In the genomic region with DNA sequence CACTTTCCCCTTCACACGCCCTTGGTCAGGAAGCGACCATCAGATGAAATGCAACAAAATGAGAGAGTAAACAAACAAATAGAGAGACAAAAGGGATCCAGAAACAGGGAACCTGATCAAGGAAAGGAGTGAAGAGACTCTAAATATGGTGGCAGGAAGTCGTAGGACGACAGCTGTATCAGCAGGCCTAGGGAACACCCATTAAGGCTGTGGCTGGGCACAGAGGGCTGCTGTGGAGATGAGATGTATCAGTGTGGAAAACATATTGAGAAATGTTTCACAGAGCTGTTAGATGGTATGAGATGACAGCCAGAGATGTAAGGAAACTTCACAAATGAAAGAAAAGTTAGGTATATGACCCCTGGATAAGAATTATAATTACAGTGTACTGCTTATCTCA, we compare ENCODE assay signal across 15 cellular contexts.
DNase-seq lines count a peak whose midpoint lies in the region; ATAC-seq lines count a peak whose summit lies in the region.
"Had no signal": no experiment of that assay in that cellular context is flagged by ENCODE, and none has a peak within 500 bp of the region (broad histone marks: within the 10 kb centered on the region; RNA-seq: fewer than 3 reads in every experiment).

No MANE protein-coding gene starts in this region.

- no peak overlapping the region for H3K18ac ChIP-seq in mesenchymal stem cell (ENCODE audit: low read depth in 1 of 2, low read length in 2 of 2)

- H4K91ac ChIP-seq in mesenchymal stem cell (ENCODE audit: low read length): no peak overlapping the region

- H3K9me3 Mint-ChIP-seq in activated T-cell treated with anti-CD3 and anti-CD28 coated beads, Interleukin-2, amount 50 U/mL, for 72 hours: no peaks in the 10 kb centered on the region
- peaks cover 3% of the 10 kb centered on the region for H3K9me3 Mint-ChIP-seq in activated T-helper 17 cell treated with anti-CD3 and anti-CD28 coated beads, Interleukin-2, amount 50 U/mL, for 72 hours
- H3K9me3 Mint-ChIP-seq in stimulated activated naive CD8-positive, alpha-beta T cell treated with anti-CD3 and anti-CD28 coated beads, Interleukin-15, amount 100 ng/mL, for 72 hours: no peaks in the 10 kb centered on the region
- H3K9me3 Mint-ChIP-seq: CD8-positive, alpha-beta memory T cell had no signal

- peak overlapping the region in 1 of 2 donors; percentile 19 for H3K4me3 Mint-ChIP-seq in activated T-cell treated with anti-CD3 and anti-CD28 coated beads, Interleukin-2, amount 50 U/mL, for 72 hours
- H3K4me3 Mint-ChIP-seq in activated T-helper 17 cell treated with anti-CD3 and anti-CD28 coated beads, Interleukin-2, amount 50 U/mL, for 72 hours: peak overlapping the region; percentile 14
- peak overlapping the region in 1 of 2 donors; percentile 11 for H3K4me3 Mint-ChIP-seq in stimulated activated naive CD8-positive, alpha-beta T cell treated with anti-CD3 and anti-CD28 coated beads, Interleukin-15, amount 100 ng/mL, for 72 hours
- H3K4me3 Mint-ChIP-seq: CD8-positive, alpha-beta memory T cell had no signal

- WGBS in mesenchymal stem cell: 95% methylated on average over 4 of the region's 4 CpGs

- no peak overlapping the region for H3K14ac ChIP-seq in mesenchymal stem cell (ENCODE audit: low read length in 2 of 2)

- H3K9ac ChIP-seq in mesenchymal stem cell (ENCODE audit: low read length): no peak overlapping the region

- peak overlapping the region; percentile 26 for H3K27ac ChIP-seq in mesenchymal stem cell (ENCODE audit: low read length, poor library complexity, severe bottlenecking)
- H3K27ac ChIP-seq: Peyer's patch had no signal

- H2BK120ac ChIP-seq in mesenchymal stem cell (ENCODE audit: low read depth, low read length): no peak overlapping the region

- no peak overlapping the region for H4K8ac ChIP-seq in mesenchymal stem cell (ENCODE audit: low read length)

- H3K4me3 ChIP-seq in mesenchymal stem cell (ENCODE audit: insufficient read depth in 1 of 2, low read depth in 1 of 2, low read length in 2 of 2): no peak overlapping the region
- H3K4me3 ChIP-seq: Peyer's patch had no signal

- H2AK5ac ChIP-seq in mesenchymal stem cell (ENCODE audit: low read length, severe bottlenecking): peak overlapping the region; percentile 5

- no peaks in the 10 kb centered on the region for H3K27me3 ChIP-seq in mesenchymal stem cell (ENCODE audit: control insufficient read depth in 1 of 2, insufficient read depth in 1 of 2, low read length in 2 of 2)
- H3K27me3 ChIP-seq: BE2C, Peyer's patch had no signal

- no peak for DNase-seq in activated T-cell treated with anti-CD3 and anti-CD28 coated beads, Interleukin-2, amount 50 U/mL, for 72 hours
- DNase-seq in activated T-cell treated with anti-CD3 and anti-CD28 coated beads, Interleukin-2, amount 50 U/mL, for 1 hour: no peak
- DNase-seq in mesenchymal stem cell (no peak), NCI-H1694 (lab: John Stamatoyannopoulos, UW) (no peak), NCI-H345 treated with DMSO at 0.1 percent for 48 hours (lab: John Stamatoyannopoulos, UW; ENCODE audit: unreplicated experiment) (no peak)
- DNase-seq in stimulated activated naive CD8-positive, alpha-beta T cell treated with anti-CD3 and anti-CD28 coated beads, Interleukin-15, amount 100 ng/mL, for 72 hours: no peak
- DNase-seq: BE2C; CD8-positive, alpha-beta memory T cell; KG1; NCI-H1092 treated with DMSO at 0.1 percent for 48 hours; NCI-H1694 treated with DMSO at 0.1 percent for 48 hours; NCI-H510A; Peyer's patch; SHP77 treated with DMSO at 0.1 percent for 48 hours had no signal

- no peak overlapping the region for H3K23ac ChIP-seq in mesenchymal stem cell (ENCODE audit: low read length in 2 of 2)

- no peaks in the 10 kb centered on the region for H3K9me3 ChIP-seq in mesenchymal stem cell (ENCODE audit: control insufficient read depth, low read length)
- H3K9me3 ChIP-seq: Peyer's patch had no signal

- H3K36me3 Mint-ChIP-seq in activated T-cell treated with anti-CD3 and anti-CD28 coated beads, Interleukin-2, amount 50 U/mL, for 72 hours (ENCODE audit: insufficient read depth in 2 of 2): peaks cover 2 to 13% of the 10 kb centered on the region in 2 donors
- peaks cover 19% of the 10 kb centered on the region for H3K36me3 Mint-ChIP-seq in activated T-helper 17 cell treated with anti-CD3 and anti-CD28 coated beads, Interleukin-2, amount 50 U/mL, for 72 hours (ENCODE audit: low read depth)

- no peak overlapping the region for H2AFZ ChIP-seq in mesenchymal stem cell (ENCODE audit: low read depth, low read length)

- H3K4me1 Mint-ChIP-seq in activated T-cell treated with anti-CD3 and anti-CD28 coated beads, Interleukin-2, amount 50 U/mL, for 72 hours (ENCODE audit: low read depth): peaks cover 62% of the 10 kb centered on the region
- H3K4me1 Mint-ChIP-seq in activated T-helper 17 cell treated with anti-CD3 and anti-CD28 coated beads, Interleukin-2, amount 50 U/mL, for 72 hours: peaks cover 30% of the 10 kb centered on the region
- H3K4me1 Mint-ChIP-seq in stimulated activated naive CD8-positive, alpha-beta T cell treated with anti-CD3 and anti-CD28 coated beads, Interleukin-15, amount 100 ng/mL, for 72 hours: peaks cover 59% of the 10 kb centered on the region

- H2BK15ac ChIP-seq in mesenchymal stem cell (ENCODE audit: low read depth, poor library complexity, severe bottlenecking): no peak overlapping the region

- no peak overlapping the region for H3K4ac ChIP-seq in mesenchymal stem cell (ENCODE audit: low read depth in 1 of 2, low read length in 2 of 2)

- peaks cover 23% of the 10 kb centered on the region for H3K79me1 ChIP-seq in mesenchymal stem cell (replicated peaks; ENCODE audit: low read length, poor library complexity, severe bottlenecking)

- ATAC-seq in activated T-cell treated with anti-CD3 and anti-CD28 coated beads, Interleukin-2, amount 50 U/mL, for 72 hours (replicated peaks in 1 of 2): no peak
- no peak for ATAC-seq in activated T-helper 17 cell treated with anti-CD3 and anti-CD28 coated beads, Interleukin-2, amount 50 U/mL, for 72 hours (replicated peaks)
- ATAC-seq in stimulated activated naive CD8-positive, alpha-beta T cell treated with anti-CD3 and anti-CD28 coated beads, Interleukin-15, amount 100 ng/mL, for 72 hours: peak; percentile 39

- H3K4me1 ChIP-seq in mesenchymal stem cell (ENCODE audit: control insufficient read depth, insufficient read depth, low read depth, low read length): peaks cover 9% of the 10 kb centered on the region
- H3K4me1 ChIP-seq: Peyer's patch had no signal

- H2BK5ac ChIP-seq in mesenchymal stem cell (ENCODE audit: low read depth, low read length, poor library complexity, severe bottlenecking): no peak overlapping the region

- peaks cover 0 to 12% of the 10 kb centered on the region in 2 experiments for H3K36me3 ChIP-seq in mesenchymal stem cell (ENCODE audit: control insufficient read depth in 1 of 2, insufficient read depth in 2 of 2, low read depth in 1 of 2, low read length in 2 of 2)
- H3K36me3 ChIP-seq: BE2C, Peyer's patch had no signal

- no peak overlapping the region for H2BK12ac ChIP-seq in mesenchymal stem cell (ENCODE audit: low read length in 2 of 2)

- no peak overlapping the region for H3K4me2 ChIP-seq in mesenchymal stem cell (ENCODE audit: low read length, poor library complexity, severe bottlenecking)

- peak overlapping the region; percentile 86 for H3K27ac Mint-ChIP-seq in activated T-cell treated with anti-CD3 and anti-CD28 coated beads, Interleukin-2, amount 50 U/mL, for 72 hours
- peak overlapping the region; percentile 49 for H3K27ac Mint-ChIP-seq in activated T-helper 17 cell treated with anti-CD3 and anti-CD28 coated beads, Interleukin-2, amount 50 U/mL, for 72 hours
- peak overlapping the region in 1 of 2 donors; percentile 95 for H3K27ac Mint-ChIP-seq in stimulated activated naive CD8-positive, alpha-beta T cell treated with anti-CD3 and anti-CD28 coated beads, Interleukin-15, amount 100 ng/mL, for 72 hours

- no peaks in the 10 kb centered on the region for H3K27me3 Mint-ChIP-seq in activated T-cell treated with anti-CD3 and anti-CD28 coated beads, Interleukin-2, amount 50 U/mL, for 72 hours (ENCODE audit: low read depth)
- no peaks in the 10 kb centered on the region for H3K27me3 Mint-ChIP-seq in activated T-helper 17 cell treated with anti-CD3 and anti-CD28 coated beads, Interleukin-2, amount 50 U/mL, for 72 hours
- no peaks in the 10 kb centered on the region for H3K27me3 Mint-ChIP-seq in stimulated activated naive CD8-positive, alpha-beta T cell treated with anti-CD3 and anti-CD28 coated beads, Interleukin-15, amount 100 ng/mL, for 72 hours
- H3K27me3 Mint-ChIP-seq: CD8-positive, alpha-beta memory T cell had no signal
